Comparison of ENCODE assay signal across 9 cellular contexts in genomic region chr3:19348929-19349564, GRCh38.
DNase-seq lines count a peak whose midpoint lies in the region; ATAC-seq and TF ChIP-seq lines count a peak whose summit lies in the region.
"Had no signal": no experiment of that assay in that cellular context is flagged by ENCODE, and none has a peak within 500 bp of the region (broad histone marks: within the 10 kb centered on the region; RNA-seq: fewer than 3 reads in every experiment).

No MANE protein-coding gene starts in this region.

- peak; percentile 87 for ATAC-seq in HG03159 (IDR thresholded peaks at IDR 0.05; ENCODE audit: unreplicated experiment)
- ATAC-seq in gastroesophageal sphincter, result no peak
- ATAC-seq in thoracic aorta (ENCODE audit: insufficient number of reproducible peaks, low FRiP score, low read depth), result peak; percentile 43

- H3K4me3 ChIP-seq in gastroesophageal sphincter, result no peak overlapping the region
- no peak overlapping the region for H3K4me3 ChIP-seq in thoracic aorta
- H3K4me3 ChIP-seq in neuronal stem cell (ENCODE audit: low read length in 2 of 2), result no peak overlapping the region
- H3K4me3 ChIP-seq: skin epidermis had no signal

- DNase-seq in DMS114 treated with DMSO at 0.1 percent for 48 hours (lab: John Stamatoyannopoulos, UW; ENCODE audit: unreplicated experiment), result peak; percentile 6
- DNase-seq in GM19238 (ENCODE audit: insufficient read length, low spot score), result peak; percentile 10
- peak; percentile 22 for DNase-seq in SK-N-DZ (ENCODE audit: low spot score)
- DNase-seq in thoracic aorta (ENCODE audit: low spot score), result no peak
- DNase-seq in T1000 (lab: John Stamatoyannopoulos, UW), result no peak
- no peak for DNase-seq in neuronal stem cell (ENCODE audit: low spot score)

- no peaks in the 10 kb centered on the region for H3K79me1 ChIP-seq in neuronal stem cell (ENCODE audit: low read depth, low read length)

- no peak overlapping the region for H4K91ac ChIP-seq in neuronal stem cell (ENCODE audit: low read depth, low read length, poor library complexity)

- H2AFZ ChIP-seq in neuronal stem cell (ENCODE audit: low read length), result no peak overlapping the region

- H2AK5ac ChIP-seq in neuronal stem cell (ENCODE audit: low read depth, low read length), result no peak overlapping the region

- no peak for TF ChIP-seq POLR2A in gastroesophageal sphincter (IDR thresholded peaks at IDR 0.05)

- no peak overlapping the region for H3K4me2 ChIP-seq in neuronal stem cell (ENCODE audit: insufficient read depth, low read length, poor library complexity, severe bottlenecking)

- H3K4me1 ChIP-seq in gastroesophageal sphincter (peaks cover 0 to 28% (median 0%) of the 10 kb centered on the region in 3 donors), thoracic aorta (ENCODE audit: control insufficient read depth in 1 of 2, low read depth in 2 of 2) (peaks cover 8 to 13% of the 10 kb centered on the region in 2 donors), neuronal stem cell (ENCODE audit: control insufficient read depth in 2 of 2, insufficient read depth in 1 of 2, low read depth in 1 of 2, low read length in 2 of 2) (no peaks in the 10 kb centered on the region)

- no peak for TF ChIP-seq EP300 in gastroesophageal sphincter (IDR thresholded peaks at IDR 0.05)

- no peak overlapping the region for H3K18ac ChIP-seq in neuronal stem cell (ENCODE audit: low read length)

- TF ChIP-seq CTCF in gastroesophageal sphincter (IDR thresholded peaks at IDR 0.05) (peak; percentile 31 to 66 (median 42)), thoracic aorta (IDR thresholded peaks at IDR 0.05) (peak; percentile 83)

- H3K36me3 ChIP-seq in gastroesophageal sphincter (no peaks in the 10 kb centered on the region), thoracic aorta (no peaks in the 10 kb centered on the region), neuronal stem cell (replicated peaks in 1 of 2; ENCODE audit: control insufficient read depth in 2 of 2, insufficient read depth in 2 of 2, low read length in 2 of 2) (no peaks in the 10 kb centered on the region)

- WGBS in gastroesophageal sphincter (ENCODE audit: low coverage in 1 of 2), 2 donors, result 41 to 46% methylated on average over 4 to 5 of the region's 5 CpGs
- WGBS in neuronal stem cell (ENCODE audit: extremely low coverage in 2 of 2, insufficient read length in 2 of 2, insufficient replicate concordance in 1 of 2), 2 donors, result no CpG with 5 or more reads among the region's 5 CpGs

- H3K9me3 ChIP-seq in gastroesophageal sphincter (no peaks in the 10 kb centered on the region), thoracic aorta (no peaks in the 10 kb centered on the region), neuronal stem cell (replicated peaks in 1 of 2; ENCODE audit: control insufficient read depth in 2 of 2, insufficient read depth in 1 of 2, low read depth in 1 of 2, low read length in 2 of 2) (no peaks in the 10 kb centered on the region)

- H3K4ac ChIP-seq in neuronal stem cell (ENCODE audit: low read length), result no peak overlapping the region

- H3K9ac ChIP-seq in neuronal stem cell (ENCODE audit: low read depth, low read length, poor library complexity), result no peak overlapping the region

- H2BK120ac ChIP-seq in neuronal stem cell (ENCODE audit: low read depth, low read length), result no peak overlapping the region

- no peak overlapping the region for H3K23ac ChIP-seq in neuronal stem cell (ENCODE audit: low read depth, low read length, poor library complexity)

- H4K8ac ChIP-seq in neuronal stem cell (ENCODE audit: low read depth, low read length), result no peak overlapping the region

- no peak overlapping the region for H2BK12ac ChIP-seq in neuronal stem cell (ENCODE audit: low read length)

- H3K27ac ChIP-seq in gastroesophageal sphincter (no peak overlapping the region), thoracic aorta (no peak overlapping the region), neuronal stem cell (replicated peaks; ENCODE audit: low read length) (no peak overlapping the region)

- no peak overlapping the region for H2BK15ac ChIP-seq in neuronal stem cell (ENCODE audit: low read length)

- H3K27me3 ChIP-seq in gastroesophageal sphincter (no peaks in the 10 kb centered on the region), thoracic aorta (replicated peaks; ENCODE audit: insufficient read depth) (no peaks in the 10 kb centered on the region), neuronal stem cell (ENCODE audit: control insufficient read depth in 3 of 3, insufficient read depth in 3 of 3, low read depth in 1 of 3, low read length in 3 of 3) (no peaks in the 10 kb centered on the region)

- H3K14ac ChIP-seq in neuronal stem cell (ENCODE audit: low read length), result no peak overlapping the region

- no peak overlapping the region for H2BK5ac ChIP-seq in neuronal stem cell (ENCODE audit: low read length)

Comparison
In these comparisons a context has a peak if more than half of its experiments do, and no peak if none do; other contexts are left out.
1. DNase-seq: peak in DMS114 treated with DMSO at 0.1 percent for 48 hours (single experiment), GM19238 (single experiment) and SK-N-DZ (single experiment); none in thoracic aorta (single experiment), T1000 (single experiment) and neuronal stem cell (single experiment).